8 cellular contexts compared by ENCODE assay signal in genomic region chr20:50450961-50451752, GRCh38. TPM values are rescaled to one million over a fixed set of nuclear protein-coding genes. Genes with fewer than 3 reads are reported as not detected.
DNase-seq lines count a peak whose midpoint lies in the region; ATAC-seq and TF ChIP-seq lines count a peak whose summit lies in the region.

No MANE protein-coding gene starts in this region.

- peak overlapping the region; percentile 39; the same call in 1 of the 2 replicates for H3K27ac ChIP-seq in HUES64 (ENCODE audit: low read depth, low read length)

- peaks cover 11% of the 10 kb centered on the region for H3K4me1 ChIP-seq in HUES64 (ENCODE audit: insufficient read depth, low read length)

- ATAC-seq in GM21515 (IDR thresholded peaks at IDR 0.05; ENCODE audit: unreplicated experiment), result peak; percentile 76

- 34% methylated on average over 19 of the region's 19 CpGs for WGBS in HUES64

- no peaks in the 10 kb centered on the region for H3K27me3 ChIP-seq in HUES64 (ENCODE audit: insufficient read depth, low read length)

- no peak for TF ChIP-seq CTCF in GM12864 (IDR thresholded peaks at IDR 0.05; ENCODE audit: low read depth, low read length, missing control alignments)
- TF ChIP-seq CTCF in mesothelial cell of epicardium (IDR thresholded peaks at IDR 0.05; ENCODE audit: unreplicated experiment), result no peak

- H3K9me3 ChIP-seq in HUES64 (ENCODE audit: insufficient read depth, low read depth, low read length), result no peaks in the 10 kb centered on the region

- peak overlapping the region; percentile 31; the same call in 1 of the 2 replicates for H3K9ac ChIP-seq in HUES64 (ENCODE audit: low read depth, low read length)

- H3K4me3 ChIP-seq in GM12864 (ENCODE audit: low read depth, low read length) (peak overlapping the region; percentile 24), HUES64 (ENCODE audit: low read length) (no peak overlapping the region)

- peak overlapping the region; percentile 16 for H3K27ac Mint-ChIP-seq in mesothelial cell of epicardium

- peak; percentile 64 for DNase-seq in GM12864 (ENCODE audit: low read depth)
- DNase-seq in amniotic epithelial cell (ENCODE audit: low read depth), result peak; percentile 95
- no peak for DNase-seq in mesothelial cell of epicardium (ENCODE audit: low spot score in 2 of 2, unreplicated experiment in 2 of 2)
- no peak for DNase-seq in NCI-H2029 (lab: John Stamatoyannopoulos, UW)
- DNase-seq in amniotic stem cell (lab: John Stamatoyannopoulos, UW), result no peak
- no peak for DNase-seq in SHP77 treated with DMSO at 0.1 percent for 48 hours (lab: John Stamatoyannopoulos, UW)

- H3K36me3 ChIP-seq in HUES64 (ENCODE audit: insufficient read depth, low read length), result no peaks in the 10 kb centered on the region

- peak overlapping the region; percentile 7 for H3K4me3 Mint-ChIP-seq in mesothelial cell of epicardium

- peaks cover 14% of the 10 kb centered on the region for H3K4me1 Mint-ChIP-seq in mesothelial cell of epicardium

- H3K36me3 Mint-ChIP-seq in mesothelial cell of epicardium, result no peaks in the 10 kb centered on the region

- no peaks in the 10 kb centered on the region for H3K9me3 Mint-ChIP-seq in mesothelial cell of epicardium

- no peaks in the 10 kb centered on the region for H3K27me3 Mint-ChIP-seq in mesothelial cell of epicardium (ENCODE audit: low read depth)

RNA-seq across cellular contexts. Expression of gene PTPN1, which starts 59.0 kb away (rescaled TPM):
- polyA plus RNA-seq in HUES64 (2013, experiment 1 of 2), result 27.0 TPM
- 25.7 TPM for polyA plus RNA-seq in HUES64 (2013, experiment 2 of 2)
- 26.2 to 27.7 TPM (median 27.3 TPM) in 3 replicates for total RNA-seq in mesothelial cell of epicardium

Comparison
In these comparisons a context has a peak if more than half of its experiments do, and no peak if none do; other contexts are left out.
1. DNase-seq: peak in GM12864 (single experiment) and amniotic epithelial cell (single experiment); none in mesothelial cell of epicardium (0 of 2), NCI-H2029 (single experiment), amniotic stem cell (single experiment) and SHP77 treated with DMSO at 0.1 percent for 48 hours (single experiment).